33 cellular contexts compared by ENCODE assay signal in the genomic region with DNA sequence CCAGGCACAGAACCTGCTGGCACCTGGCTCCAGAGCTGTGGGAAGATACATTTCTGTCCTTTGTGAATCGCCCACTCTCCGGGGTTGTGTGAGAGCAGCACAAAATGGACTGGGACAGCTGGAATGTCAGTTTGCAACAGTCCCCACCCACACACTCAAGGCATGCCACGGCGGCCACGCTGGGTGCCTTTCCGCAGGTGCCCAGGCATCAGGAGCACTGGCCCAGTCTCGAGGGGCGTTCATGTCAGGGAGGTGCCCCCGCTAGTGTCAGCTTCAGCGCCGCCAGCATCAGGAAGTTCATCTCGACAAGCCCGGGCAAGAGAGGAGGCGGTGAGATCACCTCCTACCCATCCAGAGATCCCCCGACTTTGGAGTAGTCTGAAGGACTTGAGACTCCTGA. TPM values are rescaled to one million over a fixed set of nuclear protein-coding genes. Genes with fewer than 3 reads are reported as not detected.
DNase-seq lines count a peak whose midpoint lies in the region; ATAC-seq, FAIRE-seq and TF ChIP-seq lines count a peak whose summit lies in the region.
"Had no signal": no experiment of that assay in that cellular context is flagged by ENCODE, and none has a peak within 500 bp of the region (broad histone marks: within the 10 kb centered on the region; RNA-seq: fewer than 3 reads in every experiment).

No MANE protein-coding gene starts in this region.

- no peak overlapping the region for H3K27ac Mint-ChIP-seq in activated CD8-positive, alpha-beta memory T cell treated with anti-CD3 and anti-CD28 coated beads, Interleukin-2, amount 10 ng/mL, durations not matched to agents 7 days and 5 days
- H3K27ac Mint-ChIP-seq: activated CD4-positive, alpha-beta T cell treated with anti-CD3 and anti-CD28 coated beads, Interleukin-2, amount 10 ng/mL, durations not matched to agents 24 days and 14 days; nephron had no signal

- no peak overlapping the region for H2AFZ ChIP-seq in PC-3 (ENCODE audit: low read length)

- no peaks in the 10 kb centered on the region for H3F3A ChIP-seq in PC-3 (ENCODE audit: low read length, unreplicated experiment)

- H3K27me3 ChIP-seq in SJCRH30 (no peaks in the 10 kb centered on the region), foreskin keratinocyte (no peaks in the 10 kb centered on the region), skeletal muscle satellite cell (ENCODE audit: control insufficient read depth, insufficient read depth, low read length) (peaks cover 29% of the 10 kb centered on the region), PC-3 (ENCODE audit: low read length) (no peaks in the 10 kb centered on the region)
- H3K27me3 ChIP-seq: BE2C, pancreas had no signal

- H3K79me2 ChIP-seq in PC-3 (ENCODE audit: low read length), result no peaks in the 10 kb centered on the region

- H3K9me3 Mint-ChIP-seq in activated CD8-positive, alpha-beta memory T cell treated with anti-CD3 and anti-CD28 coated beads, Interleukin-2, amount 10 ng/mL, durations not matched to agents 7 days and 5 days (ENCODE audit: low read depth), result no peaks in the 10 kb centered on the region
- H3K9me3 Mint-ChIP-seq: activated CD4-positive, alpha-beta T cell treated with anti-CD3 and anti-CD28 coated beads, Interleukin-2, amount 10 ng/mL, durations not matched to agents 24 days and 14 days; activated T-cell treated with anti-CD3 and anti-CD28 coated beads, Interleukin-2, amount 50 U/mL, for 4 hours; nephron had no signal

- H3K9me3 ChIP-seq in SJCRH30 (replicated peaks) (no peaks in the 10 kb centered on the region), skeletal muscle satellite cell (replicated peaks; ENCODE audit: low read length) (no peaks in the 10 kb centered on the region), PC-3 (ENCODE audit: low read length) (no peaks in the 10 kb centered on the region)
- H3K9me3 ChIP-seq: BE2C, pancreas, thoracic aorta had no signal

- H3K27me3 Mint-ChIP-seq in activated CD8-positive, alpha-beta memory T cell treated with anti-CD3 and anti-CD28 coated beads, Interleukin-2, amount 10 ng/mL, durations not matched to agents 7 days and 5 days, result peaks cover 11% of the 10 kb centered on the region

- DNase-seq in DMS79 treated with DMSO at 0.1 percent for 48 hours (lab: John Stamatoyannopoulos, UW) (peak; percentile 69), SJCRH30 (peak; percentile 32 to 55), foreskin keratinocyte (peak; percentile 75 to 85), PC-3 (no peak), frontal cortex (ENCODE audit: low spot score in 2 of 2) (no peak)
- DNase-seq in activated CD8-positive, alpha-beta memory T cell treated with anti-CD3 and anti-CD28 coated beads, Interleukin-2, amount 10 ng/mL, durations not matched to agents 7 days and 5 days, result no peak
- DNase-seq: ACHN; activated CD4-positive, alpha-beta T cell treated with anti-CD3 and anti-CD28 coated beads, Interleukin-2, amount 10 ng/mL, durations not matched to agents 24 days and 14 days; activated naive CD4-positive, alpha-beta T cell treated with Interleukin-2 at 50 U/mL for 16 hours; activated T-cell treated with anti-CD3 and anti-CD28 coated beads, Interleukin-2, amount 50 U/mL, for 4 hours; BE2C; cerebellar nuclear complex; Kasumi-1; kidney; MV-4-11; NCI-H146; NCI-H2107; NCI-H510A treated with DMSO at 0.1 percent for 48 hours; pancreas; SIG-M5; stimulated activated CD4-positive, alpha-beta T cell treated with anti-CD3 and anti-CD28 coated beads, Interleukin-15, amount 100 ng/mL, for 24 hours; stimulated activated naive CD4-positive, alpha-beta T cell treated with Interleukin-2 at 50 U/mL for 16 hours; SW 1271; T1000 had no signal

- no peaks in the 10 kb centered on the region for H4K20me1 ChIP-seq in PC-3 (ENCODE audit: low read length)

- no peak for FAIRE-seq in frontal cortex (lab: Jason Lieb, UNC)
- FAIRE-seq: GM18507, HepG2, kidney, pancreas had no signal

- H3K27ac ChIP-seq in SJCRH30, result peak overlapping the region; percentile 73
- H3K27ac ChIP-seq in foreskin keratinocyte, result peak overlapping the region; percentile 53
- H3K27ac ChIP-seq in PC-3 (ENCODE audit: low read length), result no peak overlapping the region
- H3K27ac ChIP-seq: dorsolateral prefrontal cortex, HL-60, pancreas, thoracic aorta had no signal

- intact Hi-C loops in PC-3 (cut with micrococcal nuclease), result no loop called here

- CTCF ChIA-PET in PC-3 (lab: Charles Lee), result no interaction called here
- CTCF ChIA-PET in activated CD8-positive, alpha-beta memory T cell treated with anti-CD3 and anti-CD28 coated beads, Interleukin-2, amount 10 ng/mL, durations not matched to agents 7 days and 5 days (lab: Charles Lee), result no interaction called here

- H3K9ac ChIP-seq in skeletal muscle satellite cell (ENCODE audit: low read depth, low read length) (no peak overlapping the region), PC-3 (ENCODE audit: low read length) (no peak overlapping the region)

- peak overlapping the region; percentile 28 for H3K4me2 ChIP-seq in skeletal muscle satellite cell (ENCODE audit: low read length)
- H3K4me2 ChIP-seq in PC-3 (ENCODE audit: low read length), result no peak overlapping the region

- H3K4me3 Mint-ChIP-seq in activated CD8-positive, alpha-beta memory T cell treated with anti-CD3 and anti-CD28 coated beads, Interleukin-2, amount 10 ng/mL, durations not matched to agents 7 days and 5 days, result no peak overlapping the region
- H3K4me3 Mint-ChIP-seq: activated CD4-positive, alpha-beta T cell treated with anti-CD3 and anti-CD28 coated beads, Interleukin-2, amount 10 ng/mL, durations not matched to agents 24 days and 14 days; activated T-cell treated with anti-CD3 and anti-CD28 coated beads, Interleukin-2, amount 50 U/mL, for 4 hours; nephron had no signal

- no peaks in the 10 kb centered on the region for H3K9me2 ChIP-seq in PC-3 (replicated peaks; ENCODE audit: low read length)

- peaks cover 35% of the 10 kb centered on the region for H3K4me1 ChIP-seq in SJCRH30
- H3K4me1 ChIP-seq in foreskin keratinocyte, result peaks cover 25% of the 10 kb centered on the region
- peaks cover 10% of the 10 kb centered on the region for H3K4me1 ChIP-seq in skeletal muscle satellite cell (ENCODE audit: control insufficient read depth, insufficient read depth, low read length)
- peaks cover 5% of the 10 kb centered on the region; the same call in 1 of the 2 replicates for H3K4me1 ChIP-seq in PC-3 (ENCODE audit: insufficient read depth, low read length)
- H3K4me1 ChIP-seq: BE2C, pancreas had no signal

- H3K4me3 ChIP-seq in SJCRH30, result peak overlapping the region; percentile 5
- H3K4me3 ChIP-seq in skeletal muscle satellite cell (ENCODE audit: low read length), result no peak overlapping the region
- no peak overlapping the region for H3K4me3 ChIP-seq in PC-3 (ENCODE audit: low read length)
- H3K4me3 ChIP-seq: dorsolateral prefrontal cortex, pancreas, thoracic aorta had no signal

- POLR2A ChIA-PET in PC-3 (lab: Charles Lee; ENCODE audit: unreplicated experiment), result no interaction called here

- no peaks in the 10 kb centered on the region for H3K4me1 Mint-ChIP-seq in activated CD8-positive, alpha-beta memory T cell treated with anti-CD3 and anti-CD28 coated beads, Interleukin-2, amount 10 ng/mL, durations not matched to agents 7 days and 5 days
- H3K4me1 Mint-ChIP-seq: activated CD4-positive, alpha-beta T cell treated with anti-CD3 and anti-CD28 coated beads, Interleukin-2, amount 10 ng/mL, durations not matched to agents 24 days and 14 days had no signal

- no TSS peak for BruUV-seq in PC-3 (replicated peaks; lab: Mats Ljungman, UMichigan)

- TF ChIP-seq CTCF in foreskin keratinocyte (conservative IDR thresholded peaks at IDR 0.05) (no peak), PC-3 (conservative IDR thresholded peaks at IDR 0.05; ENCODE audit: low read depth, low read length) (no peak)

- no peaks in the 10 kb centered on the region for H3K36me3 Mint-ChIP-seq in activated CD8-positive, alpha-beta memory T cell treated with anti-CD3 and anti-CD28 coated beads, Interleukin-2, amount 10 ng/mL, durations not matched to agents 7 days and 5 days

- ATAC-seq in foreskin keratinocyte, result peak; percentile 66
- no peak for ATAC-seq in PC-3
- ATAC-seq in activated CD8-positive, alpha-beta memory T cell treated with anti-CD3 and anti-CD28 coated beads, Interleukin-2, amount 10 ng/mL, durations not matched to agents 7 days and 5 days, result no peak
- ATAC-seq: activated T-cell treated with anti-CD3 and anti-CD28 coated beads, Interleukin-2, amount 50 U/mL, for 4 hours; HepG2; pancreas; sciatic nerve had no signal

- H3K36me3 ChIP-seq in SJCRH30, result no peaks in the 10 kb centered on the region
- no peaks in the 10 kb centered on the region for H3K36me3 ChIP-seq in skeletal muscle satellite cell (ENCODE audit: insufficient read depth, low read length)
- H3K36me3 ChIP-seq in PC-3 (ENCODE audit: low read depth, low read length), result no peaks in the 10 kb centered on the region
- H3K36me3 ChIP-seq: BE2C, pancreas, thoracic aorta had no signal

RNA-seq across cellular contexts. Expression of gene TP53AIP1, which starts 2.1 kb away (rescaled TPM):
- total RNA-seq in SJCRH30 (2014; rRNA removed; shearing (Covaris generic)), result 0.03 TPM in 1 of 2 replicates, not detected in the other
- total RNA-seq in foreskin keratinocyte (6.5 and 7.9 TPM in 2 replicates), PC-3 (2014; rRNA removed) (0.17 and 0.58 TPM in 2 replicates), frontal cortex (0.41 TPM)
- polyA plus RNA-seq in foreskin keratinocyte, result 9.7 and 10.4 TPM in 2 replicates
- total RNA-seq in skeletal muscle satellite cell (2012; rRNA removed), result not detected in 2 replicates
- total RNA-seq in activated CD8-positive, alpha-beta memory T cell treated with anti-CD3 and anti-CD28 coated beads, Interleukin-2, amount 10 ng/mL, durations not matched to agents 7 days and 5 days, result not detected
- total RNA-seq: activated CD4-positive, alpha-beta T cell treated with anti-CD3 and anti-CD28 coated beads, Interleukin-2, amount 10 ng/mL, durations not matched to agents 24 days and 14 days; activated T-cell treated with anti-CD3 and anti-CD28 coated beads, Interleukin-2, amount 50 U/mL, for 4 hours; sciatic nerve; thoracic aorta had no signal
- polyA plus RNA-seq: HepG2, liver had no signal

RNA-seq across cellular contexts. Expression of gene KCNJ5, which starts 49.4 kb away (rescaled TPM):
- 3.1 and 3.2 TPM in 2 replicates for total RNA-seq in SJCRH30 (2014; rRNA removed; shearing (Covaris generic))
- total RNA-seq in foreskin keratinocyte, result 0.95 and 3.8 TPM in 2 replicates
- 0.65 and 2.5 TPM in 2 replicates for polyA plus RNA-seq in foreskin keratinocyte
- not detected in 2 replicates for total RNA-seq in skeletal muscle satellite cell (2012; rRNA removed)
- not detected in 2 replicates for total RNA-seq in PC-3 (2014; rRNA removed)
- not detected for total RNA-seq in activated CD8-positive, alpha-beta memory T cell treated with anti-CD3 and anti-CD28 coated beads, Interleukin-2, amount 10 ng/mL, durations not matched to agents 7 days and 5 days
- total RNA-seq in frontal cortex, result 0.82 TPM
- total RNA-seq: activated CD4-positive, alpha-beta T cell treated with anti-CD3 and anti-CD28 coated beads, Interleukin-2, amount 10 ng/mL, durations not matched to agents 24 days and 14 days; activated T-cell treated with anti-CD3 and anti-CD28 coated beads, Interleukin-2, amount 50 U/mL, for 4 hours; HepG2 had no signal
- polyA plus RNA-seq: HepG2 had no signal

Comparison
In these comparisons a context has a peak if more than half of its experiments do, and no peak if none do; other contexts are left out.
1. DNase-seq: peak in DMS79 treated with DMSO at 0.1 percent for 48 hours (single experiment), SJCRH30 (2 of 2) and foreskin keratinocyte (2 of 2); none in PC-3 (single experiment), activated CD8-positive, alpha-beta memory T cell treated with anti-CD3 and anti-CD28 coated beads, Interleukin-2, amount 10 ng/mL, durations not matched to agents 7 days and 5 days (single experiment) and frontal cortex (0 of 2).